In the genomic region with DNA sequence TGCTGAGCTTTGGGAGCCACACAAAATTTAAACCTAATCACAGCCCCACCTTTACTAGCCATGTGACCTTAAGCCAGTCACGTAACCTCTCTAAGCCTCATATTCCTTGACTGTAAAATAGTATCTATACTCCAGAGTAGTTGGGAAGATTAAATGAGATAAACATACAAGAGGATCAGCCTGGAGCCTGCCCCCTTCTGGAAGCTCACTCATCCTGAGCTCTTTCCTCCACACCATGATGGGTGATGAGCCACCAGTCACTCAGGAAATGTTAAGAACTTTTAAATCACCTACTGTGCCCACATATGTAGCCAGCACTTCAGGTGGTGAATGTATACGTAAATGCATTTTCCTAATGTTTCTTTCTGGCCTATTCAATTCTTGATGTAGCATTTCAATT, we compare ENCODE assay signal across 19 cellular contexts.
DNase-seq lines count a peak whose midpoint lies in the region; ATAC-seq and TF ChIP-seq lines count a peak whose summit lies in the region.
"Had no signal": no experiment of that assay in that cellular context is flagged by ENCODE, and none has a peak within 500 bp of the region (broad histone marks: within the 10 kb centered on the region; RNA-seq: fewer than 3 reads in every experiment).

No MANE protein-coding gene starts in this region.

- H3K36me3 ChIP-seq in GM23338 (ENCODE audit: insufficient read depth), result no peaks in the 10 kb centered on the region
- H3K36me3 ChIP-seq in Loucy (ENCODE audit: insufficient read depth, low read length), result no peaks in the 10 kb centered on the region
- no peaks in the 10 kb centered on the region for H3K36me3 ChIP-seq in esophagus muscularis mucosa
- H3K36me3 ChIP-seq: BE2C had no signal

- H3K27me3 Mint-ChIP-seq in GM23338 (ENCODE audit: insufficient read depth, low read depth, poor library complexity), result no peaks in the 10 kb centered on the region
- H3K27me3 Mint-ChIP-seq: CD4-positive, alpha-beta T cell; IgD-negative memory B cell had no signal

- TF ChIP-seq POLR2A in esophagus muscularis mucosa (IDR thresholded peaks at IDR 0.05; ENCODE audit: low read depth), result no peak

- no peaks in the 10 kb centered on the region for H3F3A ChIP-seq in GM23338 (replicated peaks; ENCODE audit: low read depth)
- H3F3A ChIP-seq in Loucy (ENCODE audit: low read depth), result no peaks in the 10 kb centered on the region

- H2AFZ ChIP-seq in GM23338 (no peak overlapping the region), Loucy (ENCODE audit: low read length) (no peak overlapping the region)

- H3K4me1 ChIP-seq in GM23338 (ENCODE audit: insufficient read depth) (no peaks in the 10 kb centered on the region), Loucy (ENCODE audit: insufficient read depth, low read length, poor library complexity, severe bottlenecking) (no peaks in the 10 kb centered on the region), esophagus muscularis mucosa (no peaks in the 10 kb centered on the region)
- H3K4me1 ChIP-seq: BE2C, Caco-2 had no signal

- H4K20me1 ChIP-seq in GM23338 (replicated peaks; ENCODE audit: insufficient read depth), result no peaks in the 10 kb centered on the region
- no peaks in the 10 kb centered on the region for H4K20me1 ChIP-seq in Loucy (ENCODE audit: insufficient read depth, low read length, poor library complexity, severe bottlenecking)

- intact Hi-C loops in esophagus muscularis mucosa (cut with DNase I), result no loop called here

- DNase-seq in GM23338 (ENCODE audit: low spot score) (peak; percentile 33), esophagus muscularis mucosa (ENCODE audit: extremely low spot score) (peak; percentile 34), NK-92 (lab: John Stamatoyannopoulos, UW; ENCODE audit: unreplicated experiment) (no peak)
- DNase-seq in activated T-cell treated with anti-CD3 and anti-CD28 coated beads, Interleukin-2, amount 50 U/mL, for 48 hours, result no peak
- DNase-seq: ACHN; BE2C; C1 segment of cervical spinal cord; Caco-2; CD4-positive, alpha-beta T cell; DMS79 treated with DMSO at 0.1 percent for 48 hours; EL; HFFc6; KBM-7 had no signal

- WGBS in esophagus muscularis mucosa, result 87% methylated on average over 2 of the region's 2 CpGs

- peak; percentile 44 for ATAC-seq in GM23338
- no peak for ATAC-seq in HG03378 (IDR thresholded peaks at IDR 0.05; ENCODE audit: unreplicated experiment)
- ATAC-seq: GM12878, HCT116, HepG2 had no signal

- H3K9me3 Mint-ChIP-seq in GM23338, result peaks cover 5% of the 10 kb centered on the region; the same call in 1 of the 3 replicates
- H3K9me3 Mint-ChIP-seq: CD4-positive, alpha-beta T cell had no signal

- H3K36me3 Mint-ChIP-seq in GM23338 (ENCODE audit: low read depth), result peaks cover 5% of the 10 kb centered on the region; the same call in 2 of the 3 replicates

- 0 out of 2 replicates have a peak, but pooled peaks cover 8% of the 10 kb centered on the region for H3K9me2 ChIP-seq in GM23338 (ENCODE audit: insufficient read depth)
- no peaks in the 10 kb centered on the region for H3K9me2 ChIP-seq in Loucy (replicated peaks; ENCODE audit: low read depth, low read length)

- peak; percentile 54 to 58 for TF ChIP-seq CTCF in GM23338 (conservative IDR thresholded peaks at IDR 0.05; ENCODE audit: low read depth in 2 of 2)
- 0 out of 2 replicates have a peak, but pooled peaks have one; percentile 22 for TF ChIP-seq CTCF in Loucy (conservative IDR thresholded peaks at IDR 0.05; ENCODE audit: low read length)
- no peak for TF ChIP-seq CTCF in esophagus muscularis mucosa (IDR thresholded peaks at IDR 0.05)

- no peak overlapping the region for H3K9ac ChIP-seq in Loucy (ENCODE audit: low read depth, low read length, poor library complexity, severe bottlenecking)

- H3K4me1 Mint-ChIP-seq in GM23338, result peaks cover 31% of the 10 kb centered on the region
- H3K4me1 Mint-ChIP-seq: IgD-negative memory B cell had no signal

- no peak overlapping the region for H3K4me2 ChIP-seq in GM23338
- no peak overlapping the region for H3K4me2 ChIP-seq in Loucy (ENCODE audit: low read depth, low read length, poor library complexity, severe bottlenecking)

- H3K27ac Mint-ChIP-seq in GM23338, result no peak overlapping the region
- H3K27ac Mint-ChIP-seq: CD4-positive, alpha-beta T cell; HFFc6; IgD-negative memory B cell had no signal

- no peak overlapping the region for H3K27ac ChIP-seq in GM23338 (ENCODE audit: low read depth)
- no peak overlapping the region for H3K27ac ChIP-seq in esophagus muscularis mucosa (replicated peaks in 1 of 4)

- H3K4me3 ChIP-seq in GM23338 (no peak overlapping the region), Loucy (ENCODE audit: low read length, poor library complexity, severe bottlenecking) (no peak overlapping the region), esophagus muscularis mucosa (no peak overlapping the region)
- H3K4me3 ChIP-seq: GM12878 had no signal

- no peak overlapping the region for H3K4me3 Mint-ChIP-seq in GM23338
- H3K4me3 Mint-ChIP-seq: CD4-positive, alpha-beta T cell; HFFc6; IgD-negative memory B cell had no signal

- TF ChIP-seq EP300 in esophagus muscularis mucosa (IDR thresholded peaks at IDR 0.05), result no peak

- H3K79me2 ChIP-seq in GM23338 (replicated peaks; ENCODE audit: insufficient read depth), result 0 out of 2 replicates have a peak, but pooled peaks cover 5% of the 10 kb centered on the region
- H3K79me2 ChIP-seq in Loucy (ENCODE audit: insufficient read depth, low read length), result no peaks in the 10 kb centered on the region

- no peaks in the 10 kb centered on the region for H3K9me3 ChIP-seq in Loucy (ENCODE audit: insufficient read depth, low read depth, low read length)
- no peaks in the 10 kb centered on the region for H3K9me3 ChIP-seq in esophagus muscularis mucosa
- H3K9me3 ChIP-seq: BE2C, Caco-2 had no signal

- no peaks in the 10 kb centered on the region for H3K27me3 ChIP-seq in GM23338 (ENCODE audit: insufficient read depth)
- H3K27me3 ChIP-seq in Loucy (ENCODE audit: insufficient read depth, low read length, poor library complexity, severe bottlenecking), result no peaks in the 10 kb centered on the region
- no peaks in the 10 kb centered on the region for H3K27me3 ChIP-seq in esophagus muscularis mucosa
- H3K27me3 ChIP-seq: BE2C had no signal

TF ChIP-seq in GM23338, 12 proteins besides CTCF, POLR2A, EP300 and RAD21:
- TF ChIP-seq CREB1 (CRISPR knock-in tag; IDR thresholded peaks at IDR 0.05; ENCODE audit: low read depth) (no peak), EZH2 (IDR thresholded peaks at IDR 0.05; ENCODE audit: low read depth, unreplicated experiment) (no peak), ZNF114 (CRISPR knock-in tag; IDR thresholded peaks at IDR 0.05) (no peak), ZNF331 (CRISPR knock-in tag; IDR thresholded peaks at IDR 0.05; ENCODE audit: low read depth) (no peak), REST (IDR thresholded peaks at IDR 0.05; ENCODE audit: unreplicated experiment) (no peak), STAT1 (IDR thresholded peaks at IDR 0.05; ENCODE audit: unreplicated experiment) (no peak)
TF ChIP-seq in GM23338: peak in this region for 0.

Comparison
In these comparisons a context has a peak if more than half of its experiments do, and no peak if none do; other contexts are left out.
1. DNase-seq: peak in GM23338 (single experiment) and esophagus muscularis mucosa (single experiment); none in NK-92 (single experiment) and activated T-cell treated with anti-CD3 and anti-CD28 coated beads, Interleukin-2, amount 50 U/mL, for 48 hours (0 of 2).
2. CTCF ChIP-seq: peak in GM23338 (2 of 2) and Loucy (single experiment); none in esophagus muscularis mucosa (0 of 3).